Comparison of ENCODE assay signal across 15 cellular contexts in the genomic region with DNA sequence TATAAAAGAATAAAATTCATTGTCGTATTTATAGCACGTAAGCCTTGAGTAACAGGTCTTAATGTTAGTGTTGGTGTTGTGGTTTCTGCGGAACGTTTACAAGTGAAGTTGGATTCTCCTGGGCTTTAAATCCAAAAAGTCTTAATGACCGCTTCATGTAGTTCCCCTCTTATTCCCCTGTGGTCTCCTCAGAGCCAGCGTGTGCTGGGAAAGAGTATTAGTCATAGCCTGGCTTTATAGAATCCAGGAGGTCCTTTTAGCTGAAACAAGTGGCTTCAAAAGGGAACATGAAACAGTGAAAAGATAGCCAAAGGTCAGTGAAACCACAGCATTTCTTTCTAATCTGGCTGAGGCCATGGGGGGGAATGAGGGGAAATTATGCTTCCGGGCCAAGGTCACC.
DNase-seq lines count a peak whose midpoint lies in the region; ATAC-seq, FAIRE-seq and TF ChIP-seq lines count a peak whose summit lies in the region.
"Had no signal": no experiment of that assay in that cellular context is flagged by ENCODE, and none has a peak within 500 bp of the region (broad histone marks: within the 10 kb centered on the region; RNA-seq: fewer than 3 reads in every experiment).

No MANE protein-coding gene starts in this region.

- H4K91ac ChIP-seq in mesenchymal stem cell (ENCODE audit: low read length): no peak overlapping the region

- no peak overlapping the region for H3K9ac ChIP-seq in mesenchymal stem cell (ENCODE audit: low read length)

- H3K36me3 Mint-ChIP-seq in progenitor cell of endocrine pancreas (ENCODE audit: insufficient read depth): peaks cover 2% of the 10 kb centered on the region
- H3K36me3 Mint-ChIP-seq: activated naive CD8-positive, alpha-beta T cell had no signal

- no peak overlapping the region for H3K27ac ChIP-seq in mesenchymal stem cell (ENCODE audit: low read length, poor library complexity, severe bottlenecking)
- no peak overlapping the region for H3K27ac ChIP-seq in substantia nigra (ENCODE audit: low read depth, low read length, poor library complexity, severe bottlenecking)
- H3K27ac ChIP-seq: upper lobe of left lung had no signal

- H2BK15ac ChIP-seq in mesenchymal stem cell (ENCODE audit: low read depth, poor library complexity, severe bottlenecking): no peak overlapping the region

- H3K27me3 Mint-ChIP-seq in progenitor cell of endocrine pancreas: no peaks in the 10 kb centered on the region
- H3K27me3 Mint-ChIP-seq: activated naive CD8-positive, alpha-beta T cell had no signal

- H2AK5ac ChIP-seq in mesenchymal stem cell (ENCODE audit: low read length, severe bottlenecking): no peak overlapping the region

- no peak overlapping the region for H3K14ac ChIP-seq in mesenchymal stem cell (ENCODE audit: low read length in 2 of 2)

- H2BK120ac ChIP-seq in mesenchymal stem cell (ENCODE audit: low read depth, low read length): no peak overlapping the region

- no peak overlapping the region for H3K27ac Mint-ChIP-seq in progenitor cell of endocrine pancreas
- H3K27ac Mint-ChIP-seq: activated naive CD8-positive, alpha-beta T cell had no signal

- peaks cover 8% of the 10 kb centered on the region for H3K9me3 Mint-ChIP-seq in progenitor cell of endocrine pancreas (ENCODE audit: low read depth)

- no peak for ATAC-seq in HG03175 (IDR thresholded peaks at IDR 0.05; ENCODE audit: unreplicated experiment)

- no peaks in the 10 kb centered on the region for H3K36me3 ChIP-seq in mesenchymal stem cell (ENCODE audit: control insufficient read depth in 1 of 2, insufficient read depth in 2 of 2, low read depth in 1 of 2, low read length in 2 of 2)

- TF ChIP-seq CTCF in AG10803 (conservative IDR thresholded peaks at IDR 0.05; ENCODE audit: low read length) (no peak), progenitor cell of endocrine pancreas (IDR thresholded peaks at IDR 0.05; ENCODE audit: unreplicated experiment) (no peak)

- H3K79me1 ChIP-seq in mesenchymal stem cell (replicated peaks; ENCODE audit: low read length, poor library complexity, severe bottlenecking): no peaks in the 10 kb centered on the region

- H4K8ac ChIP-seq in mesenchymal stem cell (ENCODE audit: low read length): no peak overlapping the region

- 53% methylated on average over 6 of the region's 7 CpGs for WGBS in mesenchymal stem cell

- no peak overlapping the region for H3K4me2 ChIP-seq in mesenchymal stem cell (ENCODE audit: low read length, poor library complexity, severe bottlenecking)

- no peak overlapping the region for H3K4me3 ChIP-seq in AG10803 (ENCODE audit: low read length)
- H3K4me3 ChIP-seq in mesenchymal stem cell (ENCODE audit: insufficient read depth in 1 of 2, low read depth in 1 of 2, low read length in 2 of 2): no peak overlapping the region
- H3K4me3 ChIP-seq: upper lobe of left lung had no signal

- DNase-seq in AG10803 (ENCODE audit: low read depth): peak; percentile 79
- DNase-seq in HT1080 (ENCODE audit: low read depth): peak; percentile 48
- peak; percentile 25 for DNase-seq in brain pericyte (ENCODE audit: low read depth, low spot score)
- DNase-seq in mesenchymal stem cell: peak; percentile 71
- DNase-seq in substantia nigra (lab: John Stamatoyannopoulos, UW): no peak
- no peak for DNase-seq in GM12892 (ENCODE audit: insufficient read length)
- no peak for DNase-seq in progenitor cell of endocrine pancreas (ENCODE audit: low spot score, unreplicated experiment)
- DNase-seq: activated CD4-positive, CD25-positive, alpha-beta regulatory T cell treated with anti-CD3 and anti-CD28 coated beads, Interleukin-2, amount 50 U/mL, for 72 hours; C1 segment of cervical spinal cord; NCI-H1436 treated with DMSO at 0.1 percent for 48 hours; NCI-H526 treated with DMSO at 0.1 percent for 48 hours; stimulated activated CD4-positive, alpha-beta T cell treated with anti-CD3 and anti-CD28 coated beads, Interleukin-2, amount 100 ng/mL, for 24 hours; upper lobe of left lung had no signal

- no peak for FAIRE-seq in GM12892 (lab: Jason Lieb, UNC)

- no peaks in the 10 kb centered on the region for H3K4me1 Mint-ChIP-seq in progenitor cell of endocrine pancreas (ENCODE audit: low read depth)

- H3K18ac ChIP-seq in mesenchymal stem cell (ENCODE audit: low read depth in 1 of 2, low read length in 2 of 2): no peak overlapping the region

- no peaks in the 10 kb centered on the region for H3K27me3 ChIP-seq in mesenchymal stem cell (ENCODE audit: control insufficient read depth in 1 of 2, insufficient read depth in 1 of 2, low read length in 2 of 2)
- H3K27me3 ChIP-seq: upper lobe of left lung had no signal

- H3K4me1 ChIP-seq in mesenchymal stem cell (ENCODE audit: control insufficient read depth, insufficient read depth, low read depth, low read length): no peaks in the 10 kb centered on the region
- H3K4me1 ChIP-seq: upper lobe of left lung had no signal

- H2AFZ ChIP-seq in mesenchymal stem cell (ENCODE audit: low read depth, low read length): no peak overlapping the region

- no peak for TF ChIP-seq POLR2A in GM12892 (IDR thresholded peaks at IDR 0.05; ENCODE audit: low read depth, low read length)

- no peak overlapping the region for H2BK5ac ChIP-seq in mesenchymal stem cell (ENCODE audit: low read depth, low read length, poor library complexity, severe bottlenecking)

- H2BK12ac ChIP-seq in mesenchymal stem cell (ENCODE audit: low read length in 2 of 2): no peak overlapping the region

- H3K23ac ChIP-seq in mesenchymal stem cell (ENCODE audit: low read length in 2 of 2): no peak overlapping the region

- H3K4me3 Mint-ChIP-seq in progenitor cell of endocrine pancreas (ENCODE audit: low read depth): no peak overlapping the region
- H3K4me3 Mint-ChIP-seq: activated naive CD8-positive, alpha-beta T cell had no signal

- H3K9me3 ChIP-seq in mesenchymal stem cell (ENCODE audit: control insufficient read depth, low read length): no peaks in the 10 kb centered on the region
- H3K9me3 ChIP-seq: upper lobe of left lung had no signal

- no peak overlapping the region for H3K4ac ChIP-seq in mesenchymal stem cell (ENCODE audit: low read depth in 1 of 2, low read length in 2 of 2)

Comparison
In these comparisons a context has a peak if more than half of its experiments do, and no peak if none do; other contexts are left out.
1. DNase-seq: peak in AG10803 (single experiment), HT1080 (single experiment), brain pericyte (single experiment) and mesenchymal stem cell (single experiment); none in substantia nigra (0 of 49), GM12892 (single experiment) and progenitor cell of endocrine pancreas (single experiment).